ENCODE assay signal across 1 cellular context in the genomic region with DNA sequence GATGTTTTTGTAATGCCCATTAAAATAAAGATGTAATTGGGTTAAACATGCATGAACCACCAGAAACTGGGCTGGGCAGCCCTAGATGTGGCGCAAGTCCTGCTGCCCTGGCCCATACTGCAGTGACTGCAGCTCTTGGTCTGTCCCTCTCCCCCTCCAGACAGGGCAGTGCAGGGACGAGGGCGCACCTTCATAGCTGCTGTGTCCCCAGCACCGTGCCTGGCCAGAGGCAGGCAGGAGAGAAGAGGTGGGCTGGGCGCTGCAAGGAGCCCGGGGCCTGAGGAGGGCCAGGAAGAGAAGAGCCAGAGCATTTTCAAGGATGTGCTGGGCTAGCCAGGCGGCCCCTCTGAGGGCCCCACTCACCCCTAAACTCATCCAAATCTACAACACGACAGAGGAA.
TF ChIP-seq lines count a peak whose summit lies in the region.

No MANE protein-coding gene starts in this region.

TF ChIP-seq in GM23338, 12 proteins besides CTCF, POLR2A, EP300 and RAD21 (continued from another document):
- TF ChIP-seq, protein P1, sequence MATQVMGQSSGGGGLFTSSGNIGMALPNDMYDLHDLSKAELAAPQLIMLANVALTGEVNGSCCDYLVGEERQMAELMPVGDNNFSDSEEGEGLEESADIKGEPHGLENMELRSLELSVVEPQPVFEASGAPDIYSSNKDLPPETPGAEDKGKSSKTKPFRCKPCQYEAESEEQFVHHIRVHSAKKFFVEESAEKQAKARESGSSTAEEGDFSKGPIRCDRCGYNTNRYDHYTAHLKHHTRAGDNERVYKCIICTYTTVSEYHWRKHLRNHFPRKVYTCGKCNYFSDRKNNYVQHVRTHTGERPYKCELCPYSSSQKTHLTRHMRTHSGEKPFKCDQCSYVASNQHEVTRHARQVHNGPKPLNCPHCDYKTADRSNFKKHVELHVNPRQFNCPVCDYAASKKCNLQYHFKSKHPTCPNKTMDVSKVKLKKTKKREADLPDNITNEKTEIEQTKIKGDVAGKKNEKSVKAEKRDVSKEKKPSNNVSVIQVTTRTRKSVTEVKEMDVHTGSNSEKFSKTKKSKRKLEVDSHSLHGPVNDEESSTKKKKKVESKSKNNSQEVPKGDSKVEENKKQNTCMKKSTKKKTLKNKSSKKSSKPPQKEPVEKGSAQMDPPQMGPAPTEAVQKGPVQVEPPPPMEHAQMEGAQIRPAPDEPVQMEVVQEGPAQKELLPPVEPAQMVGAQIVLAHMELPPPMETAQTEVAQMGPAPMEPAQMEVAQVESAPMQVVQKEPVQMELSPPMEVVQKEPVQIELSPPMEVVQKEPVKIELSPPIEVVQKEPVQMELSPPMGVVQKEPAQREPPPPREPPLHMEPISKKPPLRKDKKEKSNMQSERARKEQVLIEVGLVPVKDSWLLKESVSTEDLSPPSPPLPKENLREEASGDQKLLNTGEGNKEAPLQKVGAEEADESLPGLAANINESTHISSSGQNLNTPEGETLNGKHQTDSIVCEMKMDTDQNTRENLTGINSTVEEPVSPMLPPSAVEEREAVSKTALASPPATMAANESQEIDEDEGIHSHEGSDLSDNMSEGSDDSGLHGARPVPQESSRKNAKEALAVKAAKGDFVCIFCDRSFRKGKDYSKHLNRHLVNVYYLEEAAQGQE (IDR thresholded peaks at IDR 0.05; ENCODE audit: unreplicated experiment) = no peak
- TF ChIP-seq, protein P2, sequence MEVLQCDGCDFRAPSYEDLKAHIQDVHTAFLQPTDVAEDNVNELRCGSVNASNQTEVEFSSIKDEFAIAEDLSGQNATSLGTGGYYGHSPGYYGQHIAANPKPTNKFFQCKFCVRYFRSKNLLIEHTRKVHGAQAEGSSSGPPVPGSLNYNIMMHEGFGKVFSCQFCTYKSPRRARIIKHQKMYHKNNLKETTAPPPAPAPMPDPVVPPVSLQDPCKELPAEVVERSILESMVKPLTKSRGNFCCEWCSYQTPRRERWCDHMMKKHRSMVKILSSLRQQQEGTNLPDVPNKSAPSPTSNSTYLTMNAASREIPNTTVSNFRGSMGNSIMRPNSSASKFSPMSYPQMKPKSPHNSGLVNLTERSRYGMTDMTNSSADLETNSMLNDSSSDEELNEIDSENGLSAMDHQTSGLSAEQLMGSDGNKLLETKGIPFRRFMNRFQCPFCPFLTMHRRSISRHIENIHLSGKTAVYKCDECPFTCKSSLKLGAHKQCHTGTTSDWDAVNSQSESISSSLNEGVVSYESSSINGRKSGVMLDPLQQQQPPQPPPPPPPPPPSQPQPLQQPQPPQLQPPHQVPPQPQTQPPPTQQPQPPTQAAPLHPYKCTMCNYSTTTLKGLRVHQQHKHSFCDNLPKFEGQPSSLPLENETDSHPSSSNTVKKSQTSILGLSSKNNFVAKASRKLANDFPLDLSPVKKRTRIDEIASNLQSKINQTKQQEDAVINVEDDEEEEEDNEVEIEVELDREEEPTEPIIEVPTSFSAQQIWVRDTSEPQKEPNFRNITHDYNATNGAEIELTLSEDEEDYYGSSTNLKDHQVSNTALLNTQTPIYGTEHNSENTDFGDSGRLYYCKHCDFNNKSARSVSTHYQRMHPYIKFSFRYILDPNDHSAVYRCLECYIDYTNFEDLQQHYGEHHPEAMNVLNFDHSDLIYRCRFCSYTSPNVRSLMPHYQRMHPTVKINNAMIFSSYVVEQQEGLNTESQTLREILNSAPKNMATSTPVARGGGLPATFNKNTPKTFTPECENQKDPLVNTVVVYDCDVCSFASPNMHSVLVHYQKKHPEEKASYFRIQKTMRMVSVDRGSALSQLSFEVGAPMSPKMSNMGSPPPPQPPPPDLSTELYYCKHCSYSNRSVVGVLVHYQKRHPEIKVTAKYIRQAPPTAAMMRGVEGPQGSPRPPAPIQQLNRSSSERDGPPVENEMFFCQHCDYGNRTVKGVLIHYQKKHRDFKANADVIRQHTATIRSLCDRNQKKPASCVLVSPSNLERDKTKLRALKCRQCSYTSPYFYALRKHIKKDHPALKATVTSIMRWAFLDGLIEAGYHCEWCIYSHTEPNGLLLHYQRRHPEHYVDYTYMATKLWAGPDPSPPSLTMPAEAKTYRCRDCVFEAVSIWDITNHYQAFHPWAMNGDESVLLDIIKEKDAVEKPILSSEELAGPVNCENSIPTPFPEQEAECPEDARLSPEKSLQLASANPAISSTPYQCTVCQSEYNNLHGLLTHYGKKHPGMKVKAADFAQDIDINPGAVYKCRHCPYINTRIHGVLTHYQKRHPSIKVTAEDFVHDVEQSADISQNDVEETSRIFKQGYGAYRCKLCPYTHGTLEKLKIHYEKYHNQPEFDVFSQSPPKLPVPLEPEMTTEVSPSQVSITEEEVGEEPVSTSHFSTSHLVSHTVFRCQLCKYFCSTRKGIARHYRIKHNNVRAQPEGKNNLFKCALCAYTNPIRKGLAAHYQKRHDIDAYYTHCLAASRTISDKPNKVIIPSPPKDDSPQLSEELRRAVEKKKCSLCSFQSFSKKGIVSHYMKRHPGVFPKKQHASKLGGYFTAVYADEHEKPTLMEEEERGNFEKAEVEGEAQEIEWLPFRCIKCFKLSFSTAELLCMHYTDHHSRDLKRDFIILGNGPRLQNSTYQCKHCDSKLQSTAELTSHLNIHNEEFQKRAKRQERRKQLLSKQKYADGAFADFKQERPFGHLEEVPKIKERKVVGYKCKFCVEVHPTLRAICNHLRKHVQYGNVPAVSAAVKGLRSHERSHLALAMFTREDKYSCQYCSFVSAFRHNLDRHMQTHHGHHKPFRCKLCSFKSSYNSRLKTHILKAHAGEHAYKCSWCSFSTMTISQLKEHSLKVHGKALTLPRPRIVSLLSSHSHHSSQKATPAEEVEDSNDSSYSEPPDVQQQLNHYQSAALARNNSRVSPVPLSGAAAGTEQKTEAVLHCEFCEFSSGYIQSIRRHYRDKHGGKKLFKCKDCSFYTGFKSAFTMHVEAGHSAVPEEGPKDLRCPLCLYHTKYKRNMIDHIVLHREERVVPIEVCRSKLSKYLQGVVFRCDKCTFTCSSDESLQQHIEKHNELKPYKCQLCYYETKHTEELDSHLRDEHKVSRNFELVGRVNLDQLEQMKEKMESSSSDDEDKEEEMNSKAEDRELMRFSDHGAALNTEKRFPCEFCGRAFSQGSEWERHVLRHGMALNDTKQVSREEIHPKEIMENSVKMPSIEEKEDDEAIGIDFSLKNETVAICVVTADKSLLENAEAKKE (CRISPR knock-in tag; IDR thresholded peaks at IDR 0.05) = no peak
- TF ChIP-seq CREB1 (CRISPR knock-in tag; IDR thresholded peaks at IDR 0.05; ENCODE audit: low read depth) (no peak), EZH2 (IDR thresholded peaks at IDR 0.05; ENCODE audit: low read depth, unreplicated experiment) (no peak)
- TF ChIP-seq, protein P3, sequence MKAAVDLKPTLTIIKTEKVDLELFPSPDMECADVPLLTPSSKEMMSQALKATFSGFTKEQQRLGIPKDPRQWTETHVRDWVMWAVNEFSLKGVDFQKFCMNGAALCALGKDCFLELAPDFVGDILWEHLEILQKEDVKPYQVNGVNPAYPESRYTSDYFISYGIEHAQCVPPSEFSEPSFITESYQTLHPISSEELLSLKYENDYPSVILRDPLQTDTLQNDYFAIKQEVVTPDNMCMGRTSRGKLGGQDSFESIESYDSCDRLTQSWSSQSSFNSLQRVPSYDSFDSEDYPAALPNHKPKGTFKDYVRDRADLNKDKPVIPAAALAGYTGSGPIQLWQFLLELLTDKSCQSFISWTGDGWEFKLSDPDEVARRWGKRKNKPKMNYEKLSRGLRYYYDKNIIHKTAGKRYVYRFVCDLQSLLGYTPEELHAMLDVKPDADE (IDR thresholded peaks at IDR 0.05) = no peak
